In the genomic region with DNA sequence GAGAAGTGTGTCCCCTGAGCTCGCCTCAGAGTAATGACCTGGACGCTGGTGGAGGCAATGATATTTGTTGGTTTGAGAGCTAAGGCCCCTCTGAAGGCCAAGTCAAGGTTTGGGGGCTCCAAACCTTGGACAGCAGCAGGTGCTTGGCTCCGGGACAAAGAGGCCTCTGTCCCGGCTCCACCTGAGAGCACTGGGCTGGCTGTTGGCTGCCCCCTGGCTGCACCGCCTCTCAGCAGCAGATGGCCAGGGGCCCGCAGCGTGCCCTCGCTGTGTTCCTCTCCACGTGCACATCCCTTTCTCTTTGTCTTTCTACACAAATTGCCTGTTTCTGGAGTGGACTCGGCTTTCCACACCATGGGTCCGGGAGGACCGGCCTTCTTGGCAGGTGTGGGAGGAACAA, we compare ENCODE assay signal across 17 cellular contexts.
A peak's percentile ranks its signal among the peaks of the same experiment; 100 is the strongest.
DNase-seq lines count a peak whose midpoint lies in the region; ATAC-seq and TF ChIP-seq lines count a peak whose summit lies in the region.
"Had no signal": no experiment of that assay in that cellular context is flagged by ENCODE, and none has a peak within 500 bp of the region (broad histone marks: within the 10 kb centered on the region; RNA-seq: fewer than 3 reads in every experiment).

No MANE protein-coding gene starts in this region.

- no peak overlapping the region for H4K8ac ChIP-seq in IMR-90 (ENCODE audit: low read depth in 2 of 2, low read length in 2 of 2)

- no peak for TF ChIP-seq RAD21 in IMR-90 (IDR thresholded peaks at IDR 0.05; ENCODE audit: low read length)

- H3K14ac ChIP-seq in IMR-90 (replicated peaks; ENCODE audit: low read depth, low read length) = no peak overlapping the region

- H3F3A ChIP-seq in smooth muscle cell (ENCODE audit: low read depth) = peaks cover 10% of the 10 kb centered on the region

- TF ChIP-seq POLR2A in IMR-90 (IDR thresholded peaks at IDR 0.05; ENCODE audit: low read depth, low read length) = no peak

- H3K9me3 ChIP-seq in IMR-90 (ENCODE audit: control insufficient read depth, insufficient read depth, low read length) (no peaks in the 10 kb centered on the region), smooth muscle cell (replicated peaks; ENCODE audit: low read depth) (no peaks in the 10 kb centered on the region)
- H3K9me3 ChIP-seq in naive thymus-derived CD4-positive, alpha-beta T cell (ENCODE audit: control insufficient read depth in 2 of 3, low read length in 3 of 3) = no peaks in the 10 kb centered on the region
- H3K9me3 ChIP-seq: body of pancreas, pancreas had no signal

- CTCF ChIA-PET in IMR-90 (lab: Yijun Ruan, JAX) = no interaction called here
- CTCF ChIA-PET in naive thymus-derived CD4-positive, alpha-beta T cell (lab: Charles Lee) = no interaction called here

- peak overlapping the region; percentile 9 for H2AK9ac ChIP-seq in IMR-90 (replicated peaks; ENCODE audit: low read depth, low read length, poor library complexity)

- intact Hi-C loops in IMR-90 (cut with micrococcal nuclease) = no loop called here
- intact Hi-C loops in naive thymus-derived CD4-positive, alpha-beta T cell (cut with micrococcal nuclease) = loop anchor here in 1 of 2 donors (5.0 kb wide), 1 partner anchor 424 kb away; no protein-coding TSS in a partner anchor

- H2BK20ac ChIP-seq in IMR-90 (ENCODE audit: low read depth, low read length) = no peak overlapping the region

- H2BK5ac ChIP-seq in IMR-90 (ENCODE audit: low read depth, low read length, poor library complexity, severe bottlenecking) = no peak overlapping the region

- no peaks in the 10 kb centered on the region for H3K36me3 Mint-ChIP-seq in naive thymus-derived CD4-positive, alpha-beta T cell
- H3K36me3 Mint-ChIP-seq: mesothelial cell of epicardium had no signal

- in situ Hi-C loops in IMR-90 (cut with MboI; ENCODE audit: low sequenced_read_pairs) = loop anchor here (5.0 to 10.0 kb wide), 2 partner anchors 607 to 749 kb away; no protein-coding TSS in a partner anchor
- in situ Hi-C loops in astrocyte of the spinal cord (cut with HindIII; ENCODE audit: low sequenced_read_pairs) = no loop called here

- H3K27ac Mint-ChIP-seq in naive thymus-derived CD4-positive, alpha-beta T cell = no peak overlapping the region
- H3K27ac Mint-ChIP-seq: IgD-negative memory B cell, mesothelial cell of epicardium had no signal

- H3K4me3 ChIP-seq in IMR-90 (ENCODE audit: insufficient read depth, low read depth, low read length) = no peak overlapping the region
- no peak overlapping the region for H3K4me3 ChIP-seq in astrocyte of the spinal cord (ENCODE audit: low read depth, low read length)
- no peak overlapping the region for H3K4me3 ChIP-seq in smooth muscle cell
- H3K4me3 ChIP-seq in naive thymus-derived CD4-positive, alpha-beta T cell (ENCODE audit: low read length) = no peak overlapping the region
- H3K4me3 ChIP-seq: body of pancreas, pancreas had no signal

- no peak overlapping the region for H4K91ac ChIP-seq in IMR-90 (ENCODE audit: insufficient read depth, low read depth, low read length)

- H3K18ac ChIP-seq in IMR-90 (ENCODE audit: low read depth, low read length) = no peak overlapping the region

- POLR2A ChIA-PET in IMR-90 (lab: Charles Lee; ENCODE audit: unreplicated experiment) = no interaction called here
- POLR2A ChIA-PET in naive thymus-derived CD4-positive, alpha-beta T cell (lab: Charles Lee) = no interaction called here

- DNase-seq in IMR-90 = no peak
- no peak for DNase-seq in astrocyte of the spinal cord (ENCODE audit: low read depth, low spot score)
- peak; percentile 79 for DNase-seq in islet precursor cell
- no peak for DNase-seq in smooth muscle cell (lab: John Stamatoyannopoulos, UW; ENCODE audit: unreplicated experiment)
- DNase-seq in NCI-H69 (lab: John Stamatoyannopoulos, UW) = no peak
- DNase-seq in NOMO-1 treated with dmso at 0.1 percent for 144 hours (lab: John Stamatoyannopoulos, UW; ENCODE audit: unreplicated experiment) = no peak
- DNase-seq in activated CD4-positive, alpha-beta T cell treated with anti-CD3 and anti-CD28 coated beads for 48 hours = no peak
- no peak for DNase-seq in naive thymus-derived CD4-positive, alpha-beta T cell
- DNase-seq: activated gamma-delta T cell, DND-41, foreskin melanocyte, NCI-H345, pancreas had no signal

- WGBS in IMR-90 (ENCODE audit: extremely low coverage in 2 of 2, insufficient read length in 1 of 2), 2 experiments = 78% methylated on average over 10 of the region's 12 CpGs; no CpG with 5 or more reads in 1 of the 2 experiments
- WGBS in smooth muscle cell (ENCODE audit: low lambda C conversion rate) = 83% methylated on average over 12 of the region's 12 CpGs

- no peak overlapping the region for H3K4me2 ChIP-seq in IMR-90 (ENCODE audit: low read depth, low read length)
- H3K4me2 ChIP-seq in smooth muscle cell = no peak overlapping the region

- H3K36me3 ChIP-seq in IMR-90 (ENCODE audit: control insufficient read depth, insufficient read depth, low read length) (no peaks in the 10 kb centered on the region), smooth muscle cell (ENCODE audit: low read depth) (no peaks in the 10 kb centered on the region)
- H3K36me3 ChIP-seq in naive thymus-derived CD4-positive, alpha-beta T cell (ENCODE audit: control insufficient read depth in 2 of 3, insufficient read depth in 3 of 3, low read length in 3 of 3) = no peaks in the 10 kb centered on the region
- H3K36me3 ChIP-seq: pancreas had no signal

- no peak for TF ChIP-seq CTCF in IMR-90 (conservative IDR thresholded peaks at IDR 0.05; ENCODE audit: low read depth, low read length)
- peak; percentile 42 for TF ChIP-seq CTCF in astrocyte of the spinal cord (IDR thresholded peaks at IDR 0.05; ENCODE audit: low read depth, low read length)
- peak; percentile 19 for TF ChIP-seq CTCF in smooth muscle cell (IDR thresholded peaks at IDR 0.05; ENCODE audit: borderline replicate concordance, insufficient read depth, poor library complexity, severe bottlenecking)

- H3K27me3 Mint-ChIP-seq in naive thymus-derived CD4-positive, alpha-beta T cell = peaks cover 0 to 16% (median 5%) of the 10 kb centered on the region in 5 donors

- H3K27ac ChIP-seq in IMR-90 (ENCODE audit: insufficient read depth, low read length) (no peak overlapping the region), smooth muscle cell (ENCODE audit: low read depth) (no peak overlapping the region)
- no peak overlapping the region for H3K27ac ChIP-seq in naive thymus-derived CD4-positive, alpha-beta T cell (ENCODE audit: low read depth, low read length)
- H3K27ac ChIP-seq: body of pancreas, C4-2B, pancreas had no signal

- H3K4me1 ChIP-seq in IMR-90 (ENCODE audit: control insufficient read depth, insufficient read depth, low read length) (peaks cover 2% of the 10 kb centered on the region; the same call in 1 of the 2 replicates), smooth muscle cell (ENCODE audit: low read depth) (peaks cover 4% of the 10 kb centered on the region)
- no peaks in the 10 kb centered on the region for H3K4me1 ChIP-seq in naive thymus-derived CD4-positive, alpha-beta T cell (ENCODE audit: control insufficient read depth in 2 of 2, insufficient read depth in 2 of 2, low read length in 2 of 2)
- H3K4me1 ChIP-seq: body of pancreas, pancreas had no signal

- H2AFZ ChIP-seq in IMR-90 (replicated peaks; ENCODE audit: low read length, poor library complexity) (peak overlapping the region; percentile 13), smooth muscle cell (ENCODE audit: low read depth) (no peak overlapping the region)

- ATAC-seq in IMR-90 (ENCODE audit: low read depth) = no peak
- ATAC-seq in naive thymus-derived CD4-positive, alpha-beta T cell = no peak
- ATAC-seq: body of pancreas, pancreas had no signal

- H3K56ac ChIP-seq in IMR-90 (ENCODE audit: extremely low read depth, insufficient read depth, low read length) = no peak overlapping the region

- H3K27me3 ChIP-seq in IMR-90 (ENCODE audit: control insufficient read depth, insufficient read depth, low read length) (no peaks in the 10 kb centered on the region), smooth muscle cell (ENCODE audit: low read depth) (no peaks in the 10 kb centered on the region)
- no peaks in the 10 kb centered on the region for H3K27me3 ChIP-seq in naive thymus-derived CD4-positive, alpha-beta T cell (ENCODE audit: control insufficient read depth in 2 of 2, insufficient read depth in 2 of 2, low read length in 2 of 2)
- H3K27me3 ChIP-seq: body of pancreas, pancreas had no signal

- H3K9me1 ChIP-seq in IMR-90 (ENCODE audit: insufficient read depth, low read length) = 0 out of 2 replicates have a peak, but pooled peaks cover 3% of the 10 kb centered on the region

- no peak overlapping the region for H2BK120ac ChIP-seq in IMR-90 (ENCODE audit: low read depth, low read length)

- peaks cover 0 to 4% (median 0%) of the 10 kb centered on the region in 11 donors for H3K9me3 Mint-ChIP-seq in naive thymus-derived CD4-positive, alpha-beta T cell
- H3K9me3 Mint-ChIP-seq: mesothelial cell of epicardium had no signal

- dilution Hi-C loops in IMR-90 (cut with HindIII; ENCODE audit: low sequenced_read_pairs, unreplicated experiment) = no loop called here

- no peak overlapping the region for H3K4ac ChIP-seq in IMR-90 (ENCODE audit: low read depth, low read length)

- H3K4me3 Mint-ChIP-seq in naive thymus-derived CD4-positive, alpha-beta T cell = no peak overlapping the region
- H3K4me3 Mint-ChIP-seq: IgD-negative memory B cell, mesothelial cell of epicardium had no signal

- no peak overlapping the region for H3K23ac ChIP-seq in IMR-90 (ENCODE audit: low read depth, low read length)

- peaks cover 0 to 6% (median 0%) of the 10 kb centered on the region in 7 donors for H3K4me1 Mint-ChIP-seq in naive thymus-derived CD4-positive, alpha-beta T cell

- H3K9ac ChIP-seq in IMR-90 (ENCODE audit: low read depth, low read length) = no peak overlapping the region
- H3K9ac ChIP-seq in smooth muscle cell (ENCODE audit: low read depth) = no peak overlapping the region

- no peak overlapping the region for H4K5ac ChIP-seq in IMR-90 (ENCODE audit: low read depth, low read length)

- H2BK15ac ChIP-seq in IMR-90 (ENCODE audit: low read depth, low read length) = no peak overlapping the region

- no peaks in the 10 kb centered on the region for H3K79me2 ChIP-seq in smooth muscle cell (ENCODE audit: low read depth)

- H4K20me1 ChIP-seq in IMR-90 (ENCODE audit: insufficient read depth, low read length) (no peaks in the 10 kb centered on the region), smooth muscle cell (ENCODE audit: low read depth) (no peaks in the 10 kb centered on the region)

- BruUV-seq in IMR-90 (replicated peaks; lab: Mats Ljungman, UMichigan) = no TSS peak

- H3K79me1 ChIP-seq in IMR-90 (ENCODE audit: low read depth in 1 of 2, low read length in 2 of 2) = no peaks in the 10 kb centered on the region

- H2AK5ac ChIP-seq in IMR-90 (ENCODE audit: low read depth, low read length) = no peak overlapping the region

TF ChIP-seq in IMR-90, 13 proteins besides CTCF, POLR2A, EP300 and RAD21:
- TF ChIP-seq CEBPB (IDR thresholded peaks at IDR 0.05; ENCODE audit: low read depth, low read length) (no peak), RFX5 (IDR thresholded peaks at IDR 0.05; ENCODE audit: low read depth, low read length) (no peak)
